20 cellular contexts compared by ENCODE assay signal in the genomic region with DNA sequence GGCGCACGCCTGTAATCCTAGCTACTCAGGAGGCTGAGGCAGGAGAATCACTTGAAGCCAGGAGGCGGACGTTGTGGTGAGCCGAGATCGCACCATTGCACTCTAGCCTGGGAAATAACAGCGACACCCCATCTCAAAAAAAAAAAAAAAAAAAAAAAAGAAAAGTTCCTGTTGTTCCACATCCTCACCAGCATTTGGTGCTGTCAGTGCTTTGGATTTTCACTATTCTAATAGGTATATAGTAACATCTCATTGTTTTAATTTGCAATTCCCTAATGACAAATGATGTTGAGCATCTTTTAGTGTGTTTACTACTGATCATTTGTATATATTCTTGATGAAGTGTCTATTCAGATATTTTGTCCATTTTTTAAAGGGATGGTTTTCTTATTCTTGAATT.
"Had no signal": no experiment of that assay in that cellular context is flagged by ENCODE, and none has a peak within 500 bp of the region (broad histone marks: within the 10 kb centered on the region; RNA-seq: fewer than 3 reads in every experiment).

No MANE protein-coding gene starts in this region.

- H3K4me1 ChIP-seq: prostate gland had no signal

- H3K9ac ChIP-seq: parathyroid adenoma had no signal

- DNase-seq: effector memory CD8-positive, alpha-beta T cell; esophagus squamous epithelium; foreskin fibroblast; kidney; left colon; left ventricle myocardium superior; naive thymus-derived CD4-positive, alpha-beta T cell; nephron progenitor cell; right lobe of liver; stimulated activated CD4-positive, alpha-beta T cell treated with anti-CD3 and anti-CD28 coated beads, Interleukin-4, amount 100 ng/mL, for 1 hour; stimulated activated CD8-positive, alpha-beta memory T cell treated with anti-CD3 and anti-CD28 coated beads, Interleukin-4, amount 100 ng/mL, for 48 hours; stimulated activated naive CD8-positive, alpha-beta T cell treated with anti-CD3 and anti-CD28 coated beads, Interleukin-15, Interleukin-2, amounts not matched to agents 100 U/mL and 50 U/mL, for 24 hours; tibial artery; upper lobe of left lung; uterus had no signal

- H3K4me3 ChIP-seq: esophagus squamous epithelium, lung, prostate gland, right lobe of liver, tibial artery, upper lobe of left lung, uterus had no signal

- H3K27me3 ChIP-seq: esophagus squamous epithelium, right lobe of liver, tibial artery, upper lobe of left lung, uterus had no signal

- H3K27ac Mint-ChIP-seq: dendritic cell treated with granulocyte-macrophage colony-stimulating factor and Interleukin-4, amounts not matched to agents 40 ng/mL and 50 ng/mL, for 4 days; effector memory CD8-positive, alpha-beta T cell; naive thymus-derived CD4-positive, alpha-beta T cell; nephron progenitor cell had no signal

- H3K4me1 Mint-ChIP-seq: nephron progenitor cell had no signal

- ATAC-seq: effector memory CD8-positive, alpha-beta T cell; left colon; left ventricle myocardium superior; naive thymus-derived CD4-positive, alpha-beta T cell; right lobe of liver; stimulated activated effector memory CD8-positive, alpha-beta T cell treated with anti-CD3 and anti-CD28 coated beads, Interleukin-12 subunit alpha, Interleukin-12 subunit beta, amount 100 ng/mL, for 72 hours; stimulated activated naive CD8-positive, alpha-beta T cell treated with anti-CD3 and anti-CD28 coated beads, Interleukin-15, Interleukin-2, amounts not matched to agents 100 U/mL and 50 U/mL, for 24 hours had no signal

- H2AFZ ChIP-seq: parathyroid adenoma had no signal

- H3K9me3 ChIP-seq: esophagus squamous epithelium, prostate gland, right lobe of liver, tibial artery, upper lobe of left lung, uterus had no signal

- H3K36me3 ChIP-seq: prostate gland, uterus had no signal

- H3K4me3 Mint-ChIP-seq: dendritic cell treated with granulocyte-macrophage colony-stimulating factor and Interleukin-4, amounts not matched to agents 40 ng/mL and 50 ng/mL, for 4 days; effector memory CD8-positive, alpha-beta T cell; naive thymus-derived CD4-positive, alpha-beta T cell; nephron progenitor cell; stimulated activated effector memory CD8-positive, alpha-beta T cell treated with anti-CD3 and anti-CD28 coated beads, Interleukin-12 subunit alpha, Interleukin-12 subunit beta, amount 100 ng/mL, for 72 hours had no signal

- H3K27me3 Mint-ChIP-seq: dendritic cell treated with granulocyte-macrophage colony-stimulating factor and Interleukin-4, amounts not matched to agents 40 ng/mL and 50 ng/mL, for 4 days; effector memory CD8-positive, alpha-beta T cell; naive thymus-derived CD4-positive, alpha-beta T cell had no signal

- H3K9me3 Mint-ChIP-seq: dendritic cell treated with granulocyte-macrophage colony-stimulating factor and Interleukin-4, amounts not matched to agents 40 ng/mL and 50 ng/mL, for 4 days; effector memory CD8-positive, alpha-beta T cell; naive thymus-derived CD4-positive, alpha-beta T cell; stimulated activated effector memory CD8-positive, alpha-beta T cell treated with anti-CD3 and anti-CD28 coated beads, Interleukin-12 subunit alpha, Interleukin-12 subunit beta, amount 100 ng/mL, for 72 hours had no signal

- H3K79me2 ChIP-seq: parathyroid adenoma had no signal

- H3K27ac ChIP-seq: esophagus squamous epithelium, parathyroid adenoma, prostate gland, right lobe of liver, tibial artery, upper lobe of left lung, uterus had no signal
